In genomic region chr2:228164718-228165117, GRCh38 we compare ENCODE assay signal across 9 cellular contexts. TPM values are rescaled to one million over a fixed set of nuclear protein-coding genes. Genes with fewer than 3 reads are reported as not detected.
"Had no signal": no experiment of that assay in that cellular context is flagged by ENCODE, and none has a peak within 500 bp of the region (broad histone marks: within the 10 kb centered on the region; RNA-seq: fewer than 3 reads in every experiment).

No MANE protein-coding gene starts in this region.

- FAIRE-seq: G401.6, GM12878, GM12891, GM12892, GM18507, GM19239 had no signal

- H3K4me3 ChIP-seq: GM12878 had no signal

- DNase-seq: GDM1, GF-D8 had no signal

- ATAC-seq: GM12878 had no signal

RNA-seq across cellular contexts. Expression of gene SPHKAP, which starts 16.8 kb away (rescaled TPM):
- total RNA-seq: G401, GM12878 had no signal
